Comparison of ENCODE assay signal across 29 cellular contexts in genomic region chr2:3317277-3317685, GRCh38.
"Had no signal": no experiment of that assay in that cellular context is flagged by ENCODE, and none has a peak within 500 bp of the region (broad histone marks: within the 10 kb centered on the region; RNA-seq: fewer than 3 reads in every experiment).

No MANE protein-coding gene starts in this region.

- ATAC-seq: left lobe of liver; naive thymus-derived CD4-positive, alpha-beta T cell; stimulated activated naive CD8-positive, alpha-beta T cell treated with anti-CD3 and anti-CD28 coated beads, Interleukin-15, amount 100 ng/mL, for 72 hours had no signal

- H3K36me3 ChIP-seq: colonic mucosa, prostate gland, right atrium auricular region, thyroid gland had no signal

- H3K27ac Mint-ChIP-seq: dendritic cell treated with granulocyte-macrophage colony-stimulating factor and Interleukin-4, amounts not matched to agents 40 ng/mL and 50 ng/mL, for 4 days; type B pancreatic cell had no signal

- H3K27me3 ChIP-seq: colonic mucosa, esophagus muscularis mucosa, right atrium auricular region, thyroid gland had no signal

- H3K4me3 ChIP-seq: colonic mucosa, esophagus muscularis mucosa, prostate gland, right atrium auricular region, skin epidermis, thyroid gland had no signal

- H3K4me1 ChIP-seq: colonic mucosa, esophagus muscularis mucosa, prostate gland, right atrium auricular region had no signal

- H3K9me3 Mint-ChIP-seq: dendritic cell treated with granulocyte-macrophage colony-stimulating factor and Interleukin-4, amounts not matched to agents 40 ng/mL and 50 ng/mL, for 4 days; nephron; stimulated activated naive CD8-positive, alpha-beta T cell treated with anti-CD3 and anti-CD28 coated beads, Interleukin-15, amount 100 ng/mL, for 72 hours; type B pancreatic cell had no signal

- H3K9me3 ChIP-seq: colonic mucosa, esophagus muscularis mucosa, prostate gland, right atrium auricular region, thyroid gland had no signal

- H3K27ac ChIP-seq: colonic mucosa, esophagus muscularis mucosa, prostate gland, right atrium auricular region, skin epidermis, thyroid gland had no signal

- FAIRE-seq: endothelial cell of umbilical vein, keratinocyte, urothelium cell line had no signal

- DNase-seq: central memory CD4-positive, alpha-beta T cell; colonic mucosa; effector memory CD4-positive, alpha-beta T cell; foreskin melanocyte; glutamatergic neuron; hypothalamus; mammary epithelial cell; mesendoderm; midbrain; naive thymus-derived CD4-positive, alpha-beta T cell; nucleus accumbens; stimulated activated CD4-positive, alpha-beta T cell treated with anti-CD3 and anti-CD28 coated beads, Interleukin-12 subunit alpha, Interleukin-12 subunit beta, amount 100 ng/mL, for 4 hours; stimulated activated CD4-positive, alpha-beta T cell treated with anti-CD3 and anti-CD28 coated beads, Interleukin-1b, Interleukin-23, amount 100 ng/mL, for 48 hours; stimulated activated CD4-positive, alpha-beta T cell treated with anti-CD3 and anti-CD28 coated beads, Interleukin-4, amount 100 ng/mL, for 1 hour; stimulated activated CD8-positive, alpha-beta memory T cell treated with anti-CD3 and anti-CD28 coated beads, Interleukin-4, amount 100 ng/mL, for 48 hours; stimulated activated naive CD4-positive, alpha-beta T cell; stimulated activated naive CD8-positive, alpha-beta T cell treated with anti-CD3 and anti-CD28 coated beads, Interleukin-15, amount 100 ng/mL, for 72 hours; thyroid gland had no signal

- H3K4me3 Mint-ChIP-seq: dendritic cell treated with granulocyte-macrophage colony-stimulating factor and Interleukin-4, amounts not matched to agents 40 ng/mL and 50 ng/mL, for 4 days; naive thymus-derived CD4-positive, alpha-beta T cell; nephron; stimulated activated naive CD8-positive, alpha-beta T cell treated with anti-CD3 and anti-CD28 coated beads, Interleukin-15, amount 100 ng/mL, for 72 hours; type B pancreatic cell had no signal

- H3K27me3 Mint-ChIP-seq: dendritic cell treated with granulocyte-macrophage colony-stimulating factor and Interleukin-4, amounts not matched to agents 40 ng/mL and 50 ng/mL, for 4 days; naive thymus-derived CD4-positive, alpha-beta T cell; stimulated activated naive CD8-positive, alpha-beta T cell treated with anti-CD3 and anti-CD28 coated beads, Interleukin-15, amount 100 ng/mL, for 72 hours; type B pancreatic cell had no signal
